In genomic region chr1:77682442-77683141, GRCh38 we compare ENCODE assay signal across 8 cellular contexts. TPM values are rescaled to one million over a fixed set of nuclear protein-coding genes. Genes with fewer than 3 reads are reported as not detected.
DNase-seq lines count a peak whose midpoint lies in the region; ATAC-seq and TF ChIP-seq lines count a peak whose summit lies in the region.

ZZZ3 (minus strand) TSS chr1:77682658; CDS start chr1:77633354, 49,304 bp downstream.

- peaks cover 62% of the 10 kb centered on the region for H3K4me1 ChIP-seq in adipocyte (ENCODE audit: control insufficient read depth, insufficient read depth, low read length)

- H3K9me3 ChIP-seq in adipocyte (ENCODE audit: control insufficient read depth, low read length) = no peaks in the 10 kb centered on the region

- no peaks in the 10 kb centered on the region for H3K27me3 Mint-ChIP-seq in type B pancreatic cell

- H3K27me3 ChIP-seq in adipocyte (replicated peaks; ENCODE audit: control insufficient read depth, insufficient read depth, low read length) = no peaks in the 10 kb centered on the region

- TF ChIP-seq CTCF in GM12873 (IDR thresholded peaks at IDR 0.05; ENCODE audit: insufficient read depth, low read depth, low read length, missing control alignments) (peak; percentile 13), type B pancreatic cell (conservative IDR thresholded peaks at IDR 0.05) (no peak)

- peak within 1 kb of the TSS; percentile 95 for H3K4me3 ChIP-seq in adipocyte (ENCODE audit: low read length)

- H3K36me3 ChIP-seq in adipocyte (ENCODE audit: control insufficient read depth, insufficient read depth, low read length, severe bottlenecking) = peaks cover 3% of the 10 kb centered on the region

- H3K27ac Mint-ChIP-seq in type B pancreatic cell = peak within 1 kb of the TSS; percentile 98

- peak; percentile 71 for ATAC-seq in HG02763 (IDR thresholded peaks at IDR 0.05; ENCODE audit: unreplicated experiment)

- intact Hi-C loops in cardiac septum (cut with DNase I) = loop anchor here (1.0 to 5.0 kb wide), 3 partner anchors 145 to 534 kb away; partner anchors contain the start of gene PIGK

- H3K4me3 Mint-ChIP-seq in type B pancreatic cell = peak within 1 kb of the TSS; percentile 93

- peaks cover 25% of the 10 kb centered on the region for H3K4me1 Mint-ChIP-seq in type B pancreatic cell (ENCODE audit: unreplicated experiment)

- H3K9me3 Mint-ChIP-seq in type B pancreatic cell = no peaks in the 10 kb centered on the region

- no peaks in the 10 kb centered on the region for H3K36me3 Mint-ChIP-seq in type B pancreatic cell

- H3K9ac ChIP-seq in adipocyte (ENCODE audit: low read length) = peak within 1 kb of the TSS; percentile 92

- DNase-seq in NCI-H1417 treated with DMSO at 0.1 percent for 48 hours (lab: John Stamatoyannopoulos, UW) (peak; percentile 67), SW480 (ENCODE audit: low spot score) (peak; percentile 87), adipocyte (ENCODE audit: low read depth) (peak; percentile 97), cardiac septum (ENCODE audit: low spot score) (peak; percentile 94), pons (ENCODE audit: low spot score) (peak; percentile 92), type B pancreatic cell (ENCODE audit: extremely low spot score, unreplicated experiment) (peak; percentile 91)

RNA-seq across cellular contexts. Expression of gene ZZZ3, which starts in this region (rescaled TPM):
- 35.1 TPM for total RNA-seq in cardiac septum
- total RNA-seq in type B pancreatic cell (ENCODE audit: low replicate concordance) = 49.1 and 51.3 TPM in 2 replicates

Comparison
In these comparisons a context has a peak if more than half of its experiments do, and no peak if none do; other contexts are left out.
1. Peak in every context shown above with its lines: DNase-seq, ATAC-seq and H3K4me3 ChIP-seq.